In the genomic region with DNA sequence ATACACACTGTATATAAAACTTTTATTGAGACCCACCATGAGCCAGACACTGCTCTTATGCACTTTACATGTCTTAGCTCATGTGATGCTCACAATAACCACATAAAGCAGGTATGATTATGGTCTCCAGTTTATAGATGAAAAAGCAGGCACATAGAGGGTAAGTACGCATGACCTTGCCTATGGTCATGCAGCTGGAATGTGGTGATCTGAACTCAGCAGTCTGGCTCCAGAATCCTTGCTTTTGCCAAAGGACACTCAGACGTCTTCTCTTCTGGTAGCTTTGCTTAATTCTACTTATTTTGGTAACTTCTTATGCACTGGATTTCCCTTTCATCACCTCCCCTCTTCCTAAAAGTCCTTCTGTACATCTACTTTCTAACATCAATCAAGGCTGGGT, we compare ENCODE assay signal across 29 cellular contexts.
A peak's percentile ranks its signal among the peaks of the same experiment; 100 is the strongest.
DNase-seq lines count a peak whose midpoint lies in the region; ATAC-seq and TF ChIP-seq lines count a peak whose summit lies in the region.
"Had no signal": no experiment of that assay in that cellular context is flagged by ENCODE, and none has a peak within 500 bp of the region (broad histone marks: within the 10 kb centered on the region; RNA-seq: fewer than 3 reads in every experiment).

No MANE protein-coding gene starts in this region.

- H3K27ac ChIP-seq in PC-3 (ENCODE audit: low read length) (no peak overlapping the region), mesenchymal stem cell (ENCODE audit: low read length, poor library complexity, severe bottlenecking) (peak overlapping the region; percentile 2)
- H3K27ac ChIP-seq: ascending aorta, C4-2B, foreskin keratinocyte, heart right ventricle, pancreas, RWPE1, tibial nerve had no signal

- H3K79me1 ChIP-seq in mesenchymal stem cell (replicated peaks; ENCODE audit: low read length, poor library complexity, severe bottlenecking) = no peaks in the 10 kb centered on the region

- H4K8ac ChIP-seq in mesenchymal stem cell (ENCODE audit: low read length) = no peak overlapping the region

- H3K27me3 ChIP-seq in PC-3 (ENCODE audit: low read length) (no peaks in the 10 kb centered on the region), mesenchymal stem cell (ENCODE audit: control insufficient read depth in 1 of 2, insufficient read depth in 1 of 2, low read length in 2 of 2) (peaks cover 0 to 15% of the 10 kb centered on the region in 2 experiments)
- H3K27me3 ChIP-seq: ascending aorta, foreskin keratinocyte, pancreas, tibial nerve had no signal

- no peak overlapping the region for H2AK5ac ChIP-seq in mesenchymal stem cell (ENCODE audit: low read length, severe bottlenecking)

- H3K4me3 ChIP-seq in PC-3 (ENCODE audit: low read length) = no peak overlapping the region
- no peak overlapping the region for H3K4me3 ChIP-seq in epithelial cell of esophagus (ENCODE audit: low read length)
- no peak overlapping the region for H3K4me3 ChIP-seq in mesenchymal stem cell (ENCODE audit: insufficient read depth in 1 of 2, low read depth in 1 of 2, low read length in 2 of 2)
- H3K4me3 ChIP-seq: ascending aorta, heart right ventricle, lung, mucosa of descending colon, pancreas, smooth muscle cell, tibial nerve had no signal

- H3K9me2 ChIP-seq in PC-3 (replicated peaks; ENCODE audit: low read length) = no peaks in the 10 kb centered on the region

- H3K23ac ChIP-seq in mesenchymal stem cell (ENCODE audit: low read length in 2 of 2) = no peak overlapping the region

- POLR2A ChIA-PET in PC-3 (lab: Charles Lee; ENCODE audit: unreplicated experiment) = no interaction called here

- no peaks in the 10 kb centered on the region for H3K79me2 ChIP-seq in PC-3 (ENCODE audit: low read length)

- no peak overlapping the region for H2BK120ac ChIP-seq in mesenchymal stem cell (ENCODE audit: low read depth, low read length)

- H3K18ac ChIP-seq in mesenchymal stem cell (ENCODE audit: low read depth in 1 of 2, low read length in 2 of 2) = no peak overlapping the region

- H2AFZ ChIP-seq in PC-3 (ENCODE audit: low read length) (no peak overlapping the region), mesenchymal stem cell (ENCODE audit: low read depth, low read length) (no peak overlapping the region)

- WGBS in mesenchymal stem cell = 35% methylated on average over 2 of the region's 2 CpGs

- no peak overlapping the region for H3K4me2 ChIP-seq in PC-3 (ENCODE audit: low read length)
- H3K4me2 ChIP-seq in mesenchymal stem cell (ENCODE audit: low read length, poor library complexity, severe bottlenecking) = peak overlapping the region; percentile 16
- H3K4me2 ChIP-seq: smooth muscle cell had no signal

- CTCF ChIA-PET in PC-3 (lab: Charles Lee) = interaction anchor here (0.7 kb wide), 1 partner anchor 207 kb away, joined by 3 read pairs; no protein-coding TSS in a partner anchor

- peak; percentile 22 for DNase-seq in EH (ENCODE audit: low read depth)
- peak; percentile 51 for DNase-seq in PC-3
- peak; percentile 10 for DNase-seq in epithelial cell of esophagus (ENCODE audit: low read depth)
- no peak for DNase-seq in mesenchymal stem cell
- DNase-seq in T-helper 9 cell = no peak
- no peak for DNase-seq in central memory CD4-positive, alpha-beta T cell
- DNase-seq: activated CD4-positive, alpha-beta T cell treated with anti-CD3 and anti-CD28 coated beads, Interleukin-2, amount 50 U/mL, for 48 hours; activated CD8-positive, alpha-beta memory T cell treated with anti-CD3 and anti-CD28 coated beads, Interleukin-2, amount 50 U/mL, for 4 hours; Calu3; DND-41; foreskin keratinocyte; heart right ventricle; mucosa of descending colon; NCI-H1092; NCI-H2029; NCI-H2227 treated with DMSO at 0.1 percent for 48 hours; NCI-H748 treated with DMSO at 0.1 percent for 48 hours; nephron progenitor cell; pancreas; stimulated activated CD4-positive, alpha-beta T cell treated with anti-CD3 and anti-CD28 coated beads, Interleukin-1b, Interleukin-23, amount 100 ng/mL, for 48 hours; T-helper 1 cell had no signal

- H4K91ac ChIP-seq in mesenchymal stem cell (ENCODE audit: low read length) = no peak overlapping the region

- no peak overlapping the region for H2BK12ac ChIP-seq in mesenchymal stem cell (ENCODE audit: low read length in 2 of 2)

- peaks cover 9% of the 10 kb centered on the region; the same call in 1 of the 2 replicates for H3K4me1 ChIP-seq in PC-3 (ENCODE audit: insufficient read depth, low read length)
- no peaks in the 10 kb centered on the region for H3K4me1 ChIP-seq in mesenchymal stem cell (ENCODE audit: control insufficient read depth, insufficient read depth, low read depth, low read length)
- H3K4me1 ChIP-seq: ascending aorta, heart right ventricle, pancreas, tibial nerve had no signal

- H3K36me3 ChIP-seq in PC-3 (ENCODE audit: low read depth, low read length) (no peaks in the 10 kb centered on the region), mesenchymal stem cell (ENCODE audit: control insufficient read depth in 1 of 2, insufficient read depth in 2 of 2, low read depth in 1 of 2, low read length in 2 of 2) (no peaks in the 10 kb centered on the region)
- H3K36me3 ChIP-seq: ascending aorta, heart right ventricle, pancreas, tibial nerve had no signal

- H3K14ac ChIP-seq in mesenchymal stem cell (ENCODE audit: low read length in 2 of 2) = no peak overlapping the region

- TF ChIP-seq CTCF in PC-3 (conservative IDR thresholded peaks at IDR 0.05; ENCODE audit: low read depth, low read length) (no peak), epithelial cell of esophagus (IDR thresholded peaks at IDR 0.05; ENCODE audit: insufficient read depth, low read depth, low read length, missing control alignments) (no peak)

- no peak overlapping the region for H2BK5ac ChIP-seq in mesenchymal stem cell (ENCODE audit: low read depth, low read length, poor library complexity, severe bottlenecking)

- H3K4ac ChIP-seq in mesenchymal stem cell (ENCODE audit: low read depth in 1 of 2, low read length in 2 of 2) = no peak overlapping the region

- ATAC-seq in PC-3 (no peak), GM19023 (IDR thresholded peaks at IDR 0.05; ENCODE audit: unreplicated experiment) (no peak)
- ATAC-seq: activated naive CD4-positive, alpha-beta T cell treated with anti-CD3 and anti-CD28 coated beads, Interleukin-2, amount 50 U/mL, for 72 hours; foreskin keratinocyte; heart right ventricle; mucosa of descending colon; pancreas had no signal

- H3K9ac ChIP-seq in PC-3 (ENCODE audit: low read length) (no peak overlapping the region), mesenchymal stem cell (ENCODE audit: low read length) (no peak overlapping the region)

- BruUV-seq in PC-3 (replicated peaks; lab: Mats Ljungman, UMichigan) = no TSS peak

- no peaks in the 10 kb centered on the region for H3F3A ChIP-seq in PC-3 (ENCODE audit: low read length, unreplicated experiment)

- intact Hi-C loops in PC-3 (cut with micrococcal nuclease) = no loop called here

- no peaks in the 10 kb centered on the region for H4K20me1 ChIP-seq in PC-3 (ENCODE audit: low read length)

- H3K9me3 ChIP-seq in PC-3 (ENCODE audit: low read length) = no peaks in the 10 kb centered on the region
- H3K9me3 ChIP-seq in mesenchymal stem cell (ENCODE audit: control insufficient read depth, low read length) = peaks cover 11% of the 10 kb centered on the region
- H3K9me3 ChIP-seq: ascending aorta, mucosa of descending colon, pancreas had no signal

- H2BK15ac ChIP-seq in mesenchymal stem cell (ENCODE audit: low read depth, poor library complexity, severe bottlenecking) = no peak overlapping the region

Comparison
In these comparisons a context has a peak if more than half of its experiments do, and no peak if none do; other contexts are left out.
1. DNase-seq: peak in EH (single experiment), PC-3 (single experiment) and epithelial cell of esophagus (single experiment); none in mesenchymal stem cell (single experiment), T-helper 9 cell (single experiment) and central memory CD4-positive, alpha-beta T cell (single experiment).